Comparison of ENCODE assay signal across 15 cellular contexts in genomic region chr4:109065006-109065405, GRCh38.
DNase-seq lines count a peak whose midpoint lies in the region; ATAC-seq and TF ChIP-seq lines count a peak whose summit lies in the region.
"Had no signal": no experiment of that assay in that cellular context is flagged by ENCODE, and none has a peak within 500 bp of the region (broad histone marks: within the 10 kb centered on the region; RNA-seq: fewer than 3 reads in every experiment).

No MANE protein-coding gene starts in this region.

- DNase-seq in SJCRH30, result peak; percentile 69 to 84
- peak; percentile 56 for DNase-seq in fibroblast of peridontal ligament (ENCODE audit: extremely low read depth)
- DNase-seq in osteoblast (ENCODE audit: insufficient read length, low spot score, missing footprints), result peak; percentile 56
- no peak for DNase-seq in smooth muscle cell (lab: John Stamatoyannopoulos, UW; ENCODE audit: unreplicated experiment)
- DNase-seq in body of pancreas, result no peak
- DNase-seq in NCI-H345 (lab: John Stamatoyannopoulos, UW), result no peak
- DNase-seq in sciatic nerve (ENCODE audit: low spot score), result no peak
- DNase-seq: C1 segment of cervical spinal cord; Calu3; CD4-positive, alpha-beta T cell; DMS 273 treated with DMSO at 0.1 percent for 48 hours; H7 had no signal

- intact Hi-C loops in body of pancreas (cut with DNase I), result no loop called here
- intact Hi-C loops in sciatic nerve (cut with DNase I), result loop anchor here (5.0 kb wide), 1 partner anchor 633 kb away; no protein-coding TSS in a partner anchor

- H3K9ac ChIP-seq in smooth muscle cell (ENCODE audit: low read depth), result no peak overlapping the region

- TF ChIP-seq POLR2A in body of pancreas (IDR thresholded peaks at IDR 0.05), result no peak

- no peaks in the 10 kb centered on the region for H3F3A ChIP-seq in smooth muscle cell (ENCODE audit: low read depth)

- TF ChIP-seq CTCF in osteoblast (IDR thresholded peaks at IDR 0.05; ENCODE audit: extremely low read depth, low read depth, low read length), result no peak
- no peak for TF ChIP-seq CTCF in smooth muscle cell (IDR thresholded peaks at IDR 0.05; ENCODE audit: borderline replicate concordance, insufficient read depth, poor library complexity, severe bottlenecking)
- no peak for TF ChIP-seq CTCF in body of pancreas (IDR thresholded peaks at IDR 0.05)

- H3K9me3 ChIP-seq in SJCRH30 (replicated peaks), result no peaks in the 10 kb centered on the region
- H3K9me3 ChIP-seq in osteoblast (ENCODE audit: low read depth, low read length), result no peaks in the 10 kb centered on the region
- no peaks in the 10 kb centered on the region for H3K9me3 ChIP-seq in smooth muscle cell (replicated peaks; ENCODE audit: low read depth)
- no peaks in the 10 kb centered on the region for H3K9me3 ChIP-seq in body of pancreas

- WGBS in smooth muscle cell (ENCODE audit: low lambda C conversion rate), result 49% methylated on average over 4 of the region's 4 CpGs
- 51 to 54% methylated on average over 4 of the region's 4 CpGs for WGBS in body of pancreas, 2 donors

- no peaks in the 10 kb centered on the region for H3K36me3 ChIP-seq in SJCRH30
- no peaks in the 10 kb centered on the region for H3K36me3 ChIP-seq in osteoblast (ENCODE audit: insufficient read depth, low read length)
- H3K36me3 ChIP-seq in smooth muscle cell (ENCODE audit: low read depth), result no peaks in the 10 kb centered on the region
- H3K36me3 ChIP-seq in body of pancreas (replicated peaks in 1 of 2; ENCODE audit: insufficient read depth in 1 of 2, low read depth in 2 of 2), result no peaks in the 10 kb centered on the region

- H3K4me1 ChIP-seq in SJCRH30 (peaks cover 39% of the 10 kb centered on the region), osteoblast (ENCODE audit: insufficient read depth, low read length) (peaks cover 9% of the 10 kb centered on the region), smooth muscle cell (ENCODE audit: low read depth) (no peaks in the 10 kb centered on the region), body of pancreas (no peaks in the 10 kb centered on the region)

- peak overlapping the region; percentile 5 for H2AFZ ChIP-seq in osteoblast (ENCODE audit: low read length)
- peak overlapping the region; percentile 24 for H2AFZ ChIP-seq in smooth muscle cell (ENCODE audit: low read depth)
- H2AFZ ChIP-seq: GM23338 had no signal

- no peaks in the 10 kb centered on the region for H4K20me1 ChIP-seq in osteoblast (ENCODE audit: insufficient read depth, low read length)
- no peaks in the 10 kb centered on the region for H4K20me1 ChIP-seq in smooth muscle cell (ENCODE audit: low read depth)

- ATAC-seq in body of pancreas, result no peak
- no peak for ATAC-seq in sciatic nerve
- ATAC-seq: GM12878, GM23338 had no signal

- H3K27me3 ChIP-seq in SJCRH30 (no peaks in the 10 kb centered on the region), osteoblast (ENCODE audit: insufficient read depth, low read length) (no peaks in the 10 kb centered on the region), smooth muscle cell (ENCODE audit: low read depth) (no peaks in the 10 kb centered on the region), body of pancreas (no peaks in the 10 kb centered on the region)

- H3K27ac ChIP-seq in SJCRH30 (peak overlapping the region; percentile 55), osteoblast (ENCODE audit: low read depth, low read length) (no peak overlapping the region), smooth muscle cell (ENCODE audit: low read depth) (no peak overlapping the region), body of pancreas (no peak overlapping the region)
- H3K27ac ChIP-seq: HL-60 had no signal

- no peaks in the 10 kb centered on the region for H3K79me2 ChIP-seq in osteoblast (ENCODE audit: insufficient read depth, low read length)
- H3K79me2 ChIP-seq in smooth muscle cell (ENCODE audit: low read depth), result no peaks in the 10 kb centered on the region

- no peak overlapping the region for H3K4me2 ChIP-seq in osteoblast (ENCODE audit: insufficient read depth, low read length)
- peak overlapping the region; percentile 6 for H3K4me2 ChIP-seq in smooth muscle cell
- H3K4me2 ChIP-seq: GM23338 had no signal

- H3K4me3 ChIP-seq in SJCRH30 (no peak overlapping the region), osteoblast (ENCODE audit: insufficient read depth, low read length) (no peak overlapping the region), smooth muscle cell (no peak overlapping the region), body of pancreas (no peak overlapping the region)
- H3K4me3 ChIP-seq: GM12878, GM23338 had no signal

Comparison
In these comparisons a context has a peak if more than half of its experiments do, and no peak if none do; other contexts are left out.
1. DNase-seq: peak in SJCRH30 (2 of 2), fibroblast of peridontal ligament (single experiment) and osteoblast (single experiment); none in smooth muscle cell (single experiment), body of pancreas (0 of 4), NCI-H345 (single experiment) and sciatic nerve (single experiment).